1 cellular context compared by ENCODE assay signal in the genomic region with DNA sequence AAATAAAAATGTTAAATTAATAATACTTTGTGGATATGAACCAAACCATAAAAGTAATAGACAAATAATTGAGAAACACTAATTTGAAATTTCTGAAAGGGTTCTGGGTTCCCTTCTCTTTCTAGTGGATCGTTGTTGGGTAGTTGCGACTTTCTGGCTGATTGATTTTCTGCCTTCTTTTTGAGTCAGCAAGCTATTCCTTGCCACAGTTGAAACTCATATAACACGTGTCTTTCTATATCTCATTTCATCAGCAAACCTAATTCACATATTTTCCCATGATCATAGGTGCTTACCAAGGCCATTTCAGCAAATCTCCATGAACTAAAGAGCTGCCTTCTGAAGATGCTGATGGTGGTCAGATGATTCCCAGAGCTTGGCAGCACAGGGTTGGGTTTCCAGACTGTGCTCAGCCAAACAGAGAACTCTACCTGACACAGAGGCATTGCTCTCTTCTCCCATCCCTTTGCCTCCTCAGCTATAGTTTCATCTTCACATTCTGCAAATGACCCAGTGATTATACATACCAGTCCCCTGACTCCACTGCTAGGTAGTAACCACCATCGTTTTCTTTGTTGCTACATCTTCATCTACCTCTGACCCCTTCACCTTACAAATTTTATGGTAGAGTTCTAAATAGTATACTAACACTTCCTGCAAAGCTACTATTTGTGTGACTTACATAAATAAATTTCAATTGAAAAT.
TF ChIP-seq lines count a peak whose summit lies in the region.

No MANE protein-coding gene starts in this region.

TF ChIP-seq in GM12878, 131 proteins besides CTCF, POLR2A, EP300 and RAD21 (continued from another document and continues in another):
- TF ChIP-seq, protein P1, sequence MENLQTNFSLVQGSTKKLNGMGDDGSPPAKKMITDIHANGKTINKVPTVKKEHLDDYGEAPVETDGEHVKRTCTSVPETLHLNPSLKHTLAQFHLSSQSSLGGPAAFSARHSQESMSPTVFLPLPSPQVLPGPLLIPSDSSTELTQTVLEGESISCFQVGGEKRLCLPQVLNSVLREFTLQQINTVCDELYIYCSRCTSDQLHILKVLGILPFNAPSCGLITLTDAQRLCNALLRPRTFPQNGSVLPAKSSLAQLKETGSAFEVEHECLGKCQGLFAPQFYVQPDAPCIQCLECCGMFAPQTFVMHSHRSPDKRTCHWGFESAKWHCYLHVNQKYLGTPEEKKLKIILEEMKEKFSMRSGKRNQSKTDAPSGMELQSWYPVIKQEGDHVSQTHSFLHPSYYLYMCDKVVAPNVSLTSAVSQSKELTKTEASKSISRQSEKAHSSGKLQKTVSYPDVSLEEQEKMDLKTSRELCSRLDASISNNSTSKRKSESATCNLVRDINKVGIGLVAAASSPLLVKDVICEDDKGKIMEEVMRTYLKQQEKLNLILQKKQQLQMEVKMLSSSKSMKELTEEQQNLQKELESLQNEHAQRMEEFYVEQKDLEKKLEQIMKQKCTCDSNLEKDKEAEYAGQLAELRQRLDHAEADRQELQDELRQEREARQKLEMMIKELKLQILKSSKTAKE (IDR thresholded peaks at IDR 0.05; ENCODE audit: low read depth, poor library complexity, severe bottlenecking), result no peak
- TF ChIP-seq TCF12 (IDR thresholded peaks at IDR 0.05; ENCODE audit: low read depth, low read length) (no peak), ASH2L (IDR thresholded peaks at IDR 0.05; ENCODE audit: borderline replicate concordance, low read depth) (no peak), ZSCAN29 (IDR thresholded peaks at IDR 0.05) (no peak), IKZF2 (IDR thresholded peaks at IDR 0.05) (no peak), SPI1 (IDR thresholded peaks at IDR 0.05; ENCODE audit: borderline replicate concordance, insufficient read depth, low read depth, low read length) (no peak), WRNIP1 (IDR thresholded peaks at IDR 0.05; ENCODE audit: borderline replicate concordance, low read depth, low read length) (no peak), RB1 (IDR thresholded peaks at IDR 0.05; ENCODE audit: borderline replicate concordance) (no peak), EZH2 (IDR thresholded peaks at IDR 0.05; ENCODE audit: borderline replicate concordance, control insufficient read depth, low read depth, low read length) (no peak), NFIC (IDR thresholded peaks at IDR 0.05; ENCODE audit: low read depth, low read length) (peak; percentile 73), CBX5 (IDR thresholded peaks at IDR 0.05; ENCODE audit: low read depth) (no peak; the same call in 1 of the 2 replicates), SRF (IDR thresholded peaks at IDR 0.05; ENCODE audit: low read depth in 2 of 2, low read length in 2 of 2) (no peak), ZNF217 (IDR thresholded peaks at IDR 0.05) (no peak), PML (IDR thresholded peaks at IDR 0.05; ENCODE audit: low read length) (no peak), POLR2AphosphoS5 (IDR thresholded peaks at IDR 0.05; ENCODE audit: low read length) (no peak), EGR1 (IDR thresholded peaks at IDR 0.05; ENCODE audit: borderline replicate concordance in 1 of 2, low read depth in 2 of 2, low read length in 2 of 2) (no peak), TARDBP (IDR thresholded peaks at IDR 0.05; ENCODE audit: borderline replicate concordance) (no peak), ZNF384 (IDR thresholded peaks at IDR 0.05; ENCODE audit: borderline replicate concordance, low read depth, low read length) (no peak), BRCA1 (IDR thresholded peaks at IDR 0.05; ENCODE audit: low read depth, low read length) (no peak), MEF2A (IDR thresholded peaks at IDR 0.05; ENCODE audit: insufficient read depth, low read depth, low read length) (0 out of 2 replicates have a peak, but pooled peaks have one; percentile 70), PAX8 (IDR thresholded peaks at IDR 0.05) (no peak), CREB1 (IDR thresholded peaks at IDR 0.05; ENCODE audit: low read depth) (no peak), ZNF622 (IDR thresholded peaks at IDR 0.05) (no peak), RFX5 (IDR thresholded peaks at IDR 0.05; ENCODE audit: low read depth, low read length) (no peak), HDAC6 (IDR thresholded peaks at IDR 0.05; ENCODE audit: unreplicated experiment) (no peak), GABPA (IDR thresholded peaks at IDR 0.05; ENCODE audit: low read depth) (no peak), SREBF1 (IDR thresholded peaks at IDR 0.05; ENCODE audit: low read length) (no peak), ATF7 (IDR thresholded peaks at IDR 0.05; ENCODE audit: low read depth) (no peak), SMARCA5 (IDR thresholded peaks at IDR 0.05) (no peak), ZNF207 (IDR thresholded peaks at IDR 0.05; ENCODE audit: borderline replicate concordance) (no peak), FOS (IDR thresholded peaks at IDR 0.05; ENCODE audit: borderline replicate concordance, extremely low read depth, insufficient read length) (no peak), BMI1 (IDR thresholded peaks at IDR 0.05; ENCODE audit: borderline replicate concordance) (no peak), MEF2B (IDR thresholded peaks at IDR 0.05; ENCODE audit: partially characterized antibody, poor library complexity, severe bottlenecking) (no peak), BACH1 (IDR thresholded peaks at IDR 0.05; ENCODE audit: borderline replicate concordance) (no peak; the same call in 1 of the 2 replicates), TBL1XR1 (IDR thresholded peaks at IDR 0.05; ENCODE audit: low read depth, low read length) (no peak)
- TF ChIP-seq, protein P2, sequence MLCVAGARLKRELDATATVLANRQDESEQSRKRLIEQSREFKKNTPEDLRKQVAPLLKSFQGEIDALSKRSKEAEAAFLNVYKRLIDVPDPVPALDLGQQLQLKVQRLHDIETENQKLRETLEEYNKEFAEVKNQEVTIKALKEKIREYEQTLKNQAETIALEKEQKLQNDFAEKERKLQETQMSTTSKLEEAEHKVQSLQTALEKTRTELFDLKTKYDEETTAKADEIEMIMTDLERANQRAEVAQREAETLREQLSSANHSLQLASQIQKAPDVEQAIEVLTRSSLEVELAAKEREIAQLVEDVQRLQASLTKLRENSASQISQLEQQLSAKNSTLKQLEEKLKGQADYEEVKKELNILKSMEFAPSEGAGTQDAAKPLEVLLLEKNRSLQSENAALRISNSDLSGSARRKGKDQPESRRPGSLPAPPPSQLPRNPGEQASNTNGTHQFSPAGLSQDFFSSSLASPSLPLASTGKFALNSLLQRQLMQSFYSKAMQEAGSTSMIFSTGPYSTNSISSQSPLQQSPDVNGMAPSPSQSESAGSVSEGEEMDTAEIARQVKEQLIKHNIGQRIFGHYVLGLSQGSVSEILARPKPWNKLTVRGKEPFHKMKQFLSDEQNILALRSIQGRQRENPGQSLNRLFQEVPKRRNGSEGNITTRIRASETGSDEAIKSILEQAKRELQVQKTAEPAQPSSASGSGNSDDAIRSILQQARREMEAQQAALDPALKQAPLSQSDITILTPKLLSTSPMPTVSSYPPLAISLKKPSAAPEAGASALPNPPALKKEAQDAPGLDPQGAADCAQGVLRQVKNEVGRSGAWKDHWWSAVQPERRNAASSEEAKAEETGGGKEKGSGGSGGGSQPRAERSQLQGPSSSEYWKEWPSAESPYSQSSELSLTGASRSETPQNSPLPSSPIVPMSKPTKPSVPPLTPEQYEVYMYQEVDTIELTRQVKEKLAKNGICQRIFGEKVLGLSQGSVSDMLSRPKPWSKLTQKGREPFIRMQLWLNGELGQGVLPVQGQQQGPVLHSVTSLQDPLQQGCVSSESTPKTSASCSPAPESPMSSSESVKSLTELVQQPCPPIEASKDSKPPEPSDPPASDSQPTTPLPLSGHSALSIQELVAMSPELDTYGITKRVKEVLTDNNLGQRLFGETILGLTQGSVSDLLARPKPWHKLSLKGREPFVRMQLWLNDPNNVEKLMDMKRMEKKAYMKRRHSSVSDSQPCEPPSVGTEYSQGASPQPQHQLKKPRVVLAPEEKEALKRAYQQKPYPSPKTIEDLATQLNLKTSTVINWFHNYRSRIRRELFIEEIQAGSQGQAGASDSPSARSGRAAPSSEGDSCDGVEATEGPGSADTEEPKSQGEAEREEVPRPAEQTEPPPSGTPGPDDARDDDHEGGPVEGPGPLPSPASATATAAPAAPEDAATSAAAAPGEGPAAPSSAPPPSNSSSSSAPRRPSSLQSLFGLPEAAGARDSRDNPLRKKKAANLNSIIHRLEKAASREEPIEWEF (IDR thresholded peaks at IDR 0.05; ENCODE audit: insufficient replicate concordance, low read depth, low read length), result no peak
- TF ChIP-seq, protein P3, sequence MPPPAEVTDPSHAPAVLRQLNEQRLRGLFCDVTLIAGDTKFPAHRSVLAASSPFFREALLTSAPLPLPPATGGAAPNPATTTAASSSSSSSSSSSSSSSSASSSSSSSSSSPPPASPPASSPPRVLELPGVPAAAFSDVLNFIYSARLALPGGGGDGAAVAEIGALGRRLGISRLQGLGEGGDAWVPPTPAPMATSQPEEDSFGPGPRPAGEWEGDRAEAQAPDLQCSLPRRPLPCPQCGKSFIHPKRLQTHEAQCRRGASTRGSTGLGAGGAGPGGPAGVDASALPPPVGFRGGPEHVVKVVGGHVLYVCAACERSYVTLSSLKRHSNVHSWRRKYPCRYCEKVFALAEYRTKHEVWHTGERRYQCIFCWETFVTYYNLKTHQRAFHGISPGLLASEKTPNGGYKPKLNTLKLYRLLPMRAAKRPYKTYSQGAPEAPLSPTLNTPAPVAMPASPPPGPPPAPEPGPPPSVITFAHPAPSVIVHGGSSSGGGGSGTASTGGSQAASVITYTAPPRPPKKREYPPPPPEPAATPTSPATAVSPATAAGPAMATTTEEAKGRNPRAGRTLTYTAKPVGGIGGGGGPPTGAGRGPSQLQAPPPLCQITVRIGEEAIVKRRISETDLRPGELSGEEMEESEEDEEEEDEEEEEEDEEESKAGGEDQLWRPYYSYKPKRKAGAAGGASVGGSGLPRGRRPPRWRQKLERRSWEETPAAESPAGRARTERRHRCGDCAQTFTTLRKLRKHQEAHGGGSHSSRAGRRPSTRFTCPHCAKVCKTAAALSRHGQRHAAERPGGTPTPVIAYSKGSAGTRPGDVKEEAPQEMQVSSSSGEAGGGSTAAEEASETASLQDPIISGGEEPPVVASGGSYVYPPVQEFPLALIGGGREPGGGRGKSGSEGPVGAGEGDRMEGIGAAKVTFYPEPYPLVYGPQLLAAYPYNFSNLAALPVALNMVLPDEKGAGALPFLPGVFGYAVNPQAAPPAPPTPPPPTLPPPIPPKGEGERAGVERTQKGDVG (CRISPR knock-in tag; IDR thresholded peaks at IDR 0.05), result no peak
- TF ChIP-seq, protein P4, sequence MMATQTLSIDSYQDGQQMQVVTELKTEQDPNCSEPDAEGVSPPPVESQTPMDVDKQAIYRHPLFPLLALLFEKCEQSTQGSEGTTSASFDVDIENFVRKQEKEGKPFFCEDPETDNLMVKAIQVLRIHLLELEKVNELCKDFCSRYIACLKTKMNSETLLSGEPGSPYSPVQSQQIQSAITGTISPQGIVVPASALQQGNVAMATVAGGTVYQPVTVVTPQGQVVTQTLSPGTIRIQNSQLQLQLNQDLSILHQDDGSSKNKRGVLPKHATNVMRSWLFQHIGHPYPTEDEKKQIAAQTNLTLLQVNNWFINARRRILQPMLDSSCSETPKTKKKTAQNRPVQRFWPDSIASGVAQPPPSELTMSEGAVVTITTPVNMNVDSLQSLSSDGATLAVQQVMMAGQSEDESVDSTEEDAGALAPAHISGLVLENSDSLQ (IDR thresholded peaks at IDR 0.05), result no peak
- TF ChIP-seq, protein P5, sequence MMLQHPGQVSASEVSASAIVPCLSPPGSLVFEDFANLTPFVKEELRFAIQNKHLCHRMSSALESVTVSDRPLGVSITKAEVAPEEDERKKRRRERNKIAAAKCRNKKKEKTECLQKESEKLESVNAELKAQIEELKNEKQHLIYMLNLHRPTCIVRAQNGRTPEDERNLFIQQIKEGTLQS (IDR thresholded peaks at IDR 0.05; ENCODE audit: borderline replicate concordance, extremely low read depth, low read depth, low read length), result no peak
- TF ChIP-seq, protein P6, sequence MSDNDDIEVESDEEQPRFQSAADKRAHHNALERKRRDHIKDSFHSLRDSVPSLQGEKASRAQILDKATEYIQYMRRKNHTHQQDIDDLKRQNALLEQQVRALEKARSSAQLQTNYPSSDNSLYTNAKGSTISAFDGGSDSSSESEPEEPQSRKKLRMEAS (IDR thresholded peaks at IDR 0.05; ENCODE audit: low read depth, low read length), result no peak
- TF ChIP-seq, protein P7, sequence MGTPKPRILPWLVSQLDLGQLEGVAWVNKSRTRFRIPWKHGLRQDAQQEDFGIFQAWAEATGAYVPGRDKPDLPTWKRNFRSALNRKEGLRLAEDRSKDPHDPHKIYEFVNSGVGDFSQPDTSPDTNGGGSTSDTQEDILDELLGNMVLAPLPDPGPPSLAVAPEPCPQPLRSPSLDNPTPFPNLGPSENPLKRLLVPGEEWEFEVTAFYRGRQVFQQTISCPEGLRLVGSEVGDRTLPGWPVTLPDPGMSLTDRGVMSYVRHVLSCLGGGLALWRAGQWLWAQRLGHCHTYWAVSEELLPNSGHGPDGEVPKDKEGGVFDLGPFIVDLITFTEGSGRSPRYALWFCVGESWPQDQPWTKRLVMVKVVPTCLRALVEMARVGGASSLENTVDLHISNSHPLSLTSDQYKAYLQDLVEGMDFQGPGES (IDR thresholded peaks at IDR 0.05), result no peak
- TF ChIP-seq, protein P8, sequence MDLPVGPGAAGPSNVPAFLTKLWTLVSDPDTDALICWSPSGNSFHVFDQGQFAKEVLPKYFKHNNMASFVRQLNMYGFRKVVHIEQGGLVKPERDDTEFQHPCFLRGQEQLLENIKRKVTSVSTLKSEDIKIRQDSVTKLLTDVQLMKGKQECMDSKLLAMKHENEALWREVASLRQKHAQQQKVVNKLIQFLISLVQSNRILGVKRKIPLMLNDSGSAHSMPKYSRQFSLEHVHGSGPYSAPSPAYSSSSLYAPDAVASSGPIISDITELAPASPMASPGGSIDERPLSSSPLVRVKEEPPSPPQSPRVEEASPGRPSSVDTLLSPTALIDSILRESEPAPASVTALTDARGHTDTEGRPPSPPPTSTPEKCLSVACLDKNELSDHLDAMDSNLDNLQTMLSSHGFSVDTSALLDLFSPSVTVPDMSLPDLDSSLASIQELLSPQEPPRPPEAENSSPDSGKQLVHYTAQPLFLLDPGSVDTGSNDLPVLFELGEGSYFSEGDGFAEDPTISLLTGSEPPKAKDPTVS (IDR thresholded peaks at IDR 0.05; ENCODE audit: low read depth, low read length), result no peak
- TF ChIP-seq, protein P9, sequence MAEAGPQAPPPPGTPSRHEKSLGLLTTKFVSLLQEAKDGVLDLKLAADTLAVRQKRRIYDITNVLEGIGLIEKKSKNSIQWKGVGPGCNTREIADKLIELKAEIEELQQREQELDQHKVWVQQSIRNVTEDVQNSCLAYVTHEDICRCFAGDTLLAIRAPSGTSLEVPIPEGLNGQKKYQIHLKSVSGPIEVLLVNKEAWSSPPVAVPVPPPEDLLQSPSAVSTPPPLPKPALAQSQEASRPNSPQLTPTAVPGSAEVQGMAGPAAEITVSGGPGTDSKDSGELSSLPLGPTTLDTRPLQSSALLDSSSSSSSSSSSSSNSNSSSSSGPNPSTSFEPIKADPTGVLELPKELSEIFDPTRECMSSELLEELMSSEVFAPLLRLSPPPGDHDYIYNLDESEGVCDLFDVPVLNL (IDR thresholded peaks at IDR 0.05; ENCODE audit: low read depth, low read length), result no peak
- TF ChIP-seq, protein P10, sequence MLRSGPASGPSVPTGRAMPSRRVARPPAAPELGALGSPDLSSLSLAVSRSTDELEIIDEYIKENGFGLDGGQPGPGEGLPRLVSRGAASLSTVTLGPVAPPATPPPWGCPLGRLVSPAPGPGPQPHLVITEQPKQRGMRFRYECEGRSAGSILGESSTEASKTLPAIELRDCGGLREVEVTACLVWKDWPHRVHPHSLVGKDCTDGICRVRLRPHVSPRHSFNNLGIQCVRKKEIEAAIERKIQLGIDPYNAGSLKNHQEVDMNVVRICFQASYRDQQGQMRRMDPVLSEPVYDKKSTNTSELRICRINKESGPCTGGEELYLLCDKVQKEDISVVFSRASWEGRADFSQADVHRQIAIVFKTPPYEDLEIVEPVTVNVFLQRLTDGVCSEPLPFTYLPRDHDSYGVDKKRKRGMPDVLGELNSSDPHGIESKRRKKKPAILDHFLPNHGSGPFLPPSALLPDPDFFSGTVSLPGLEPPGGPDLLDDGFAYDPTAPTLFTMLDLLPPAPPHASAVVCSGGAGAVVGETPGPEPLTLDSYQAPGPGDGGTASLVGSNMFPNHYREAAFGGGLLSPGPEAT (IDR thresholded peaks at IDR 0.05; ENCODE audit: low read depth), result no peak
